Comparison of ENCODE assay signal across 2 cellular contexts in genomic region chr5:171874210-171874609, GRCh38.
A peak's percentile ranks its signal among the peaks of the same experiment; 100 is the strongest.
TF ChIP-seq lines count a peak whose summit lies in the region.

No MANE protein-coding gene starts in this region.

TF ChIP-seq in IMR-90, 13 proteins besides CTCF, POLR2A, EP300 and RAD21 (continued from another document):
- no peak for TF ChIP-seq BHLHE40 (IDR thresholded peaks at IDR 0.05; ENCODE audit: low read depth, low read length)
- peak; percentile 75 for TF ChIP-seq RFX5 (IDR thresholded peaks at IDR 0.05; ENCODE audit: low read depth, low read length)

TF ChIP-seq in SK-N-SH treated with all-trans-retinoic acid at 6 μM for 48 hours, 23 proteins besides CTCF, POLR2A, EP300 and RAD21 (continued from another document):
- TF ChIP-seq POU6F1 (CRISPR knock-in tag; IDR thresholded peaks at IDR 0.05; ENCODE audit: borderline replicate concordance, low read depth) = no peak
- TF ChIP-seq, protein P1, sequence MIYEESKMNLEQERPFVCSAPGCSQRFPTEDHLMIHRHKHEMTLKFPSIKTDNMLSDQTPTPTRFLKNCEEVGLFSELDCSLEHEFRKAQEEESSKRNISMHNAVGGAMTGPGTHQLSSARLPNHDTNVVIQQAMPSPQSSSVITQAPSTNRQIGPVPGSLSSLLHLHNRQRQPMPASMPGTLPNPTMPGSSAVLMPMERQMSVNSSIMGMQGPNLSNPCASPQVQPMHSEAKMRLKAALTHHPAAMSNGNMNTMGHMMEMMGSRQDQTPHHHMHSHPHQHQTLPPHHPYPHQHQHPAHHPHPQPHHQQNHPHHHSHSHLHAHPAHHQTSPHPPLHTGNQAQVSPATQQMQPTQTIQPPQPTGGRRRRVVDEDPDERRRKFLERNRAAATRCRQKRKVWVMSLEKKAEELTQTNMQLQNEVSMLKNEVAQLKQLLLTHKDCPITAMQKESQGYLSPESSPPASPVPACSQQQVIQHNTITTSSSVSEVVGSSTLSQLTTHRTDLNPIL (CRISPR knock-in tag; IDR thresholded peaks at IDR 0.05; ENCODE audit: low read depth) = no peak
- TF ChIP-seq PATZ1 (CRISPR knock-in tag; IDR thresholded peaks at IDR 0.05; ENCODE audit: borderline replicate concordance) = no peak
- TF ChIP-seq GLIS3 (CRISPR knock-in tag; IDR thresholded peaks at IDR 0.05) = no peak
- no peak for TF ChIP-seq TSHZ2 (CRISPR knock-in tag; IDR thresholded peaks at IDR 0.05)
- TF ChIP-seq, protein P2, sequence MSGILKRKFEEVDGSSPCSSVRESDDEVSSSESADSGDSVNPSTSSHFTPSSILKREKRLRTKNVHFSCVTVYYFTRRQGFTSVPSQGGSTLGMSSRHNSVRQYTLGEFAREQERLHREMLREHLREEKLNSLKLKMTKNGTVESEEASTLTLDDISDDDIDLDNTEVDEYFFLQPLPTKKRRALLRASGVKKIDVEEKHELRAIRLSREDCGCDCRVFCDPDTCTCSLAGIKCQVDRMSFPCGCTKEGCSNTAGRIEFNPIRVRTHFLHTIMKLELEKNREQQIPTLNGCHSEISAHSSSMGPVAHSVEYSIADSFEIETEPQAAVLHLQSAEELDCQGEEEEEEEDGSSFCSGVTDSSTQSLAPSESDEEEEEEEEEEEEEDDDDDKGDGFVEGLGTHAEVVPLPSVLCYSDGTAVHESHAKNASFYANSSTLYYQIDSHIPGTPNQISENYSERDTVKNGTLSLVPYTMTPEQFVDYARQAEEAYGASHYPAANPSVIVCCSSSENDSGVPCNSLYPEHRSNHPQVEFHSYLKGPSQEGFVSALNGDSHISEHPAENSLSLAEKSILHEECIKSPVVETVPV (CRISPR knock-in tag; IDR thresholded peaks at IDR 0.05) = no peak
- TF ChIP-seq ZFP30 (CRISPR knock-in tag; IDR thresholded peaks at IDR 0.05) = no peak
- no peak for TF ChIP-seq BACH2 (CRISPR knock-in tag; IDR thresholded peaks at IDR 0.05; ENCODE audit: borderline replicate concordance)
- TF ChIP-seq ZNF8 (CRISPR knock-in tag; IDR thresholded peaks at IDR 0.05) = no peak
- TF ChIP-seq ESRRG (CRISPR knock-in tag; IDR thresholded peaks at IDR 0.05) = no peak
- no peak for TF ChIP-seq ZNF70 (CRISPR knock-in tag; IDR thresholded peaks at IDR 0.05)
- no peak for TF ChIP-seq OSR1 (CRISPR knock-in tag; IDR thresholded peaks at IDR 0.05)
- TF ChIP-seq TCF4 (CRISPR knock-in tag; IDR thresholded peaks at IDR 0.05; ENCODE audit: borderline replicate concordance) = no peak
